ENCODE assay signal across 8 cellular contexts in genomic region chr5:5323551-5323950, GRCh38.
"Had no signal": no experiment of that assay in that cellular context is flagged by ENCODE, and none has a peak within 500 bp of the region (broad histone marks: within the 10 kb centered on the region; RNA-seq: fewer than 3 reads in every experiment).

No MANE protein-coding gene starts in this region.

- ATAC-seq: HCT116 had no signal

- H3K27ac ChIP-seq: GM23248, KMS-11 had no signal

- H3K4me1 ChIP-seq: HAP-1 had no signal

- H3K36me3 ChIP-seq: HAP-1 had no signal

- H3K4me2 ChIP-seq: KMS-11 had no signal

- DNase-seq: GM23248, GOT3, H7, IMR-90, KBM-7 had no signal

- H3K9me3 ChIP-seq: HAP-1 had no signal

- H3K4me3 ChIP-seq: GM23248, HAP-1 had no signal

- H3K9ac ChIP-seq: GM23248, KMS-11 had no signal

- H2AFZ ChIP-seq: GM23248 had no signal
